Comparison of ENCODE assay signal across 18 cellular contexts in genomic region chr2:67544286-67544685, GRCh38.
"Had no signal": no experiment of that assay in that cellular context is flagged by ENCODE, and none has a peak within 500 bp of the region (broad histone marks: within the 10 kb centered on the region; RNA-seq: fewer than 3 reads in every experiment).

No MANE protein-coding gene starts in this region.

- H3K4me3 Mint-ChIP-seq: dendritic cell treated with granulocyte-macrophage colony-stimulating factor and Interleukin-4, amounts not matched to agents 40 ng/mL and 50 ng/mL, for 4 days; memory B cell; mesothelial cell of epicardium; naive B cell; nephron had no signal

- H3K4me1 Mint-ChIP-seq: naive B cell, nephron had no signal

- DNase-seq: esophagus squamous epithelium; foreskin fibroblast; kidney glomerular epithelial cell; naive B cell; right cardiac atrium; stimulated activated CD4-positive, alpha-beta T cell treated with anti-CD3 and anti-CD28 coated beads, Interleukin-2, amount 100 ng/mL, for 48 hours; stimulated activated naive CD4-positive, alpha-beta T cell treated with Interleukin-2 at 50 U/mL for 16 hours; tibial artery; upper lobe of left lung; uterus had no signal

- H3K4me3 ChIP-seq: esophagus squamous epithelium, gastroesophageal sphincter, smooth muscle cell, suprapubic skin, tibial artery, upper lobe of left lung, uterus had no signal

- ATAC-seq: gastroesophageal sphincter, right cardiac atrium had no signal

- H3K9me3 ChIP-seq: suprapubic skin, upper lobe of left lung, uterus had no signal

- H3K27me3 Mint-ChIP-seq: dendritic cell treated with granulocyte-macrophage colony-stimulating factor and Interleukin-4, amounts not matched to agents 40 ng/mL and 50 ng/mL, for 4 days had no signal

- H3K27ac ChIP-seq: esophagus squamous epithelium, gastroesophageal sphincter, parathyroid adenoma, suprapubic skin, tibial artery, upper lobe of left lung, uterus had no signal

- H3K27ac Mint-ChIP-seq: dendritic cell treated with granulocyte-macrophage colony-stimulating factor and Interleukin-4, amounts not matched to agents 40 ng/mL and 50 ng/mL, for 4 days; memory B cell; mesothelial cell of epicardium; naive B cell; nephron had no signal

- H3K36me3 Mint-ChIP-seq: memory B cell, naive B cell had no signal

- H3K36me3 ChIP-seq: esophagus squamous epithelium, gastroesophageal sphincter, suprapubic skin, tibial artery, upper lobe of left lung, uterus had no signal

- H3K4me1 ChIP-seq: esophagus squamous epithelium, gastroesophageal sphincter, parathyroid adenoma, suprapubic skin, tibial artery, upper lobe of left lung, uterus had no signal

- H3K27me3 ChIP-seq: esophagus squamous epithelium, gastroesophageal sphincter, suprapubic skin, tibial artery, upper lobe of left lung, uterus had no signal
